ENCODE assay signal across 14 cellular contexts in the genomic region with DNA sequence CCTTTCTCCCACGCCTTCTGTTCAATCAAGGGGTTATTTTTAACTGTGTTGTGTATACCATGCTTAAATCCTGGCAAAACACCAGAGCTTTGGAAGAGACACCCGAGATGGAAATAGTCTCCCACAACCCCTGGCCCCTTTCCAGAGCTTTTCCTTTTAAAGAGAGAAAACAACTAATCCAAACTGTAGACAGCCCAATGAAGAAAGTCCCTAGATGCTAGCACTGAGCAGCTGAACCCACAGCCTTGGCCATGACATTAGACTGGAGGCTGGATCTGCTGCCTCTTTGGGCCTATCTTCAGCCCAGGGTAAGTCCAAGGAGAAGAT.
DNase-seq lines count a peak whose midpoint lies in the region; ATAC-seq, FAIRE-seq and TF ChIP-seq lines count a peak whose summit lies in the region.
"Had no signal": no experiment of that assay in that cellular context is flagged by ENCODE, and none has a peak within 500 bp of the region (broad histone marks: within the 10 kb centered on the region; RNA-seq: fewer than 3 reads in every experiment).

No MANE protein-coding gene starts in this region.

- intact Hi-C loops in activated CD4-positive, alpha-beta T cell treated with anti-CD3 and anti-CD28 coated beads for 36 hours (cut with DNase I, micrococcal nuclease), result no loop called here
- intact Hi-C loops in activated T-helper 2 cell treated with anti-CD3 and anti-CD28 coated beads, Interferon-gamma antibody, Interleukin-2, Interleukin-4, amounts not matched to agents 10 μg/mL and 5 μg/mL and 100 μg/mL, durations not matched to agents 14 hours and 24 hours and 36 hours (cut with micrococcal nuclease), result loop anchor here (5.0 kb wide), 1 partner anchor 36 kb away; no protein-coding TSS in a partner anchor
- intact Hi-C loops in heart left ventricle (cut with DNase I), result no loop called here

- peak overlapping the region in 10 of 12 donors; percentile 38 to 81 (median 61) for H3K27ac ChIP-seq in heart left ventricle

- H3K4me3 ChIP-seq in heart left ventricle, result no peak overlapping the region
- H3K4me3 ChIP-seq: GM23338 had no signal

- no peak for ATAC-seq in activated CD4-positive, alpha-beta T cell treated with anti-CD3 and anti-CD28 coated beads for 36 hours
- ATAC-seq in heart left ventricle, result peak; percentile 84 to 91 (median 85)
- no peak for ATAC-seq in stimulated activated effector memory CD8-positive, alpha-beta T cell treated with anti-CD3 and anti-CD28 coated beads, Interleukin-12 subunit alpha, Interleukin-12 subunit beta, amount 100 ng/mL, for 72 hours
- ATAC-seq: GM23338 had no signal

- H3K27me3 Mint-ChIP-seq in activated CD4-positive, alpha-beta T cell treated with anti-CD3 and anti-CD28 coated beads for 36 hours, result no peaks in the 10 kb centered on the region
- H3K27me3 Mint-ChIP-seq in activated CD4-positive, alpha-beta T cell treated with anti-CD3 and anti-CD28 coated beads, Interleukin-2, amount 10 ng/mL, durations not matched to agents 7 days and 5 days, result no peaks in the 10 kb centered on the region
- no peaks in the 10 kb centered on the region for H3K27me3 Mint-ChIP-seq in activated T-helper 2 cell treated with anti-CD3 and anti-CD28 coated beads, Interferon-gamma antibody, Interleukin-2, Interleukin-4, amounts not matched to agents 10 μg/mL and 5 μg/mL and 100 μg/mL, durations not matched to agents 14 hours and 24 hours and 36 hours (ENCODE audit: low read depth)
- H3K27me3 Mint-ChIP-seq: naive thymus-derived CD4-positive, alpha-beta T cell had no signal

- H3K27me3 ChIP-seq in heart left ventricle, result no peaks in the 10 kb centered on the region

- H3K4me1 ChIP-seq in heart left ventricle, result peaks cover 0 to 57% (median 28%) of the 10 kb centered on the region in 12 donors

- CTCF ChIA-PET in activated CD4-positive, alpha-beta T cell treated with anti-CD3 and anti-CD28 coated beads for 36 hours (lab: Charles Lee), result interaction anchor here (0.5 to 1.0 kb wide), 4 partner anchors 66 to 177 kb away, joined by 3 to 4 read pairs (median 3); no protein-coding TSS in a partner anchor
- CTCF ChIA-PET in activated CD4-positive, alpha-beta T cell treated with anti-CD3 and anti-CD28 coated beads, Interleukin-2, amount 10 ng/mL, durations not matched to agents 7 days and 5 days (lab: Charles Lee), result interaction anchor here (1.0 kb wide), 1 partner anchor 9 kb away, joined by 4 read pairs; no protein-coding TSS in a partner anchor

- 10 to 14% (median 12%) methylated on average over 2 of the region's 2 CpGs for WGBS in heart left ventricle, 4 donors

- no peaks in the 10 kb centered on the region for H3K9me3 Mint-ChIP-seq in activated CD4-positive, alpha-beta T cell treated with anti-CD3 and anti-CD28 coated beads for 36 hours (ENCODE audit: low read depth)
- no peaks in the 10 kb centered on the region for H3K9me3 Mint-ChIP-seq in activated CD4-positive, alpha-beta T cell treated with anti-CD3 and anti-CD28 coated beads, Interleukin-2, amount 10 ng/mL, durations not matched to agents 7 days and 5 days
- no peaks in the 10 kb centered on the region for H3K9me3 Mint-ChIP-seq in activated T-helper 2 cell treated with anti-CD3 and anti-CD28 coated beads, Interferon-gamma antibody, Interleukin-2, Interleukin-4, amounts not matched to agents 10 μg/mL and 5 μg/mL and 100 μg/mL, durations not matched to agents 14 hours and 24 hours and 36 hours
- H3K9me3 Mint-ChIP-seq in stimulated activated effector memory CD8-positive, alpha-beta T cell treated with anti-CD3 and anti-CD28 coated beads, Interleukin-12 subunit alpha, Interleukin-12 subunit beta, amount 100 ng/mL, for 72 hours, result no peaks in the 10 kb centered on the region
- H3K9me3 Mint-ChIP-seq: GM23338; naive thymus-derived CD4-positive, alpha-beta T cell had no signal

- no peak for TF ChIP-seq POLR2A in heart left ventricle (IDR thresholded peaks at IDR 0.05)
- no peak for TF ChIP-seq POLR2A in GM12892 (IDR thresholded peaks at IDR 0.05; ENCODE audit: low read depth, low read length)

- peak overlapping the region; percentile 76 for H3K27ac Mint-ChIP-seq in activated CD4-positive, alpha-beta T cell treated with anti-CD3 and anti-CD28 coated beads for 36 hours
- no peak overlapping the region for H3K27ac Mint-ChIP-seq in activated CD4-positive, alpha-beta T cell treated with anti-CD3 and anti-CD28 coated beads, Interleukin-2, amount 10 ng/mL, durations not matched to agents 7 days and 5 days
- H3K27ac Mint-ChIP-seq in activated T-helper 2 cell treated with anti-CD3 and anti-CD28 coated beads, Interferon-gamma antibody, Interleukin-2, Interleukin-4, amounts not matched to agents 10 μg/mL and 5 μg/mL and 100 μg/mL, durations not matched to agents 14 hours and 24 hours and 36 hours, result peak overlapping the region; percentile 10
- H3K27ac Mint-ChIP-seq in stimulated activated effector memory CD8-positive, alpha-beta T cell treated with anti-CD3 and anti-CD28 coated beads, Interleukin-12 subunit alpha, Interleukin-12 subunit beta, amount 100 ng/mL, for 72 hours, result peak overlapping the region; percentile 1
- H3K27ac Mint-ChIP-seq: GM23338 had no signal

- no peak for DNase-seq in activated CD4-positive, alpha-beta T cell treated with anti-CD3 and anti-CD28 coated beads for 36 hours
- DNase-seq in activated CD4-positive, alpha-beta T cell treated with anti-CD3 and anti-CD28 coated beads, Interleukin-2, amount 10 ng/mL, durations not matched to agents 7 days and 5 days, result no peak
- DNase-seq in activated T-helper 2 cell treated with anti-CD3 and anti-CD28 coated beads, Interferon-gamma antibody, Interleukin-2, Interleukin-4, amounts not matched to agents 10 μg/mL and 5 μg/mL and 100 μg/mL, durations not matched to agents 14 hours and 24 hours and 36 hours (ENCODE audit: low spot score), result no peak
- DNase-seq in heart left ventricle, result peak in 4 of 5 donors; percentile 70 to 86 (median 73)
- DNase-seq in stimulated activated effector memory CD8-positive, alpha-beta T cell treated with anti-CD3 and anti-CD28 coated beads, Interleukin-12 subunit alpha, Interleukin-12 subunit beta, amount 100 ng/mL, for 72 hours (ENCODE audit: low spot score in 2 of 2), result no peak
- no peak for DNase-seq in C1 segment of cervical spinal cord (lab: John Stamatoyannopoulos, UW)
- DNase-seq in GM12892 (ENCODE audit: insufficient read length), result no peak
- no peak for DNase-seq in activated gamma-delta T cell (lab: John Stamatoyannopoulos, UW)
- DNase-seq: naive thymus-derived CD4-positive, alpha-beta T cell; stimulated activated CD4-positive, alpha-beta T cell treated with anti-CD3 and anti-CD28 coated beads, Interleukin-2, amount 100 ng/mL, for 24 hours; T1000 had no signal

- FAIRE-seq in GM12892 (lab: Jason Lieb, UNC), result no peak
- FAIRE-seq: colon, G401.6 had no signal

- H3K4me1 Mint-ChIP-seq in activated CD4-positive, alpha-beta T cell treated with anti-CD3 and anti-CD28 coated beads for 36 hours, result peaks cover 38% of the 10 kb centered on the region
- peaks cover 14% of the 10 kb centered on the region for H3K4me1 Mint-ChIP-seq in activated CD4-positive, alpha-beta T cell treated with anti-CD3 and anti-CD28 coated beads, Interleukin-2, amount 10 ng/mL, durations not matched to agents 7 days and 5 days
- peaks cover 30% of the 10 kb centered on the region for H3K4me1 Mint-ChIP-seq in activated T-helper 2 cell treated with anti-CD3 and anti-CD28 coated beads, Interferon-gamma antibody, Interleukin-2, Interleukin-4, amounts not matched to agents 10 μg/mL and 5 μg/mL and 100 μg/mL, durations not matched to agents 14 hours and 24 hours and 36 hours (ENCODE audit: low read depth)
- H3K4me1 Mint-ChIP-seq in stimulated activated effector memory CD8-positive, alpha-beta T cell treated with anti-CD3 and anti-CD28 coated beads, Interleukin-12 subunit alpha, Interleukin-12 subunit beta, amount 100 ng/mL, for 72 hours, result peaks cover 35% of the 10 kb centered on the region
- H3K4me1 Mint-ChIP-seq: GM23338 had no signal

- no peak overlapping the region for H3K4me3 Mint-ChIP-seq in activated CD4-positive, alpha-beta T cell treated with anti-CD3 and anti-CD28 coated beads for 36 hours
- no peak overlapping the region for H3K4me3 Mint-ChIP-seq in activated CD4-positive, alpha-beta T cell treated with anti-CD3 and anti-CD28 coated beads, Interleukin-2, amount 10 ng/mL, durations not matched to agents 7 days and 5 days
- H3K4me3 Mint-ChIP-seq in activated T-helper 2 cell treated with anti-CD3 and anti-CD28 coated beads, Interferon-gamma antibody, Interleukin-2, Interleukin-4, amounts not matched to agents 10 μg/mL and 5 μg/mL and 100 μg/mL, durations not matched to agents 14 hours and 24 hours and 36 hours (ENCODE audit: low read depth), result no peak overlapping the region
- H3K4me3 Mint-ChIP-seq in stimulated activated effector memory CD8-positive, alpha-beta T cell treated with anti-CD3 and anti-CD28 coated beads, Interleukin-12 subunit alpha, Interleukin-12 subunit beta, amount 100 ng/mL, for 72 hours, result no peak overlapping the region
- H3K4me3 Mint-ChIP-seq: GM23338; naive thymus-derived CD4-positive, alpha-beta T cell had no signal

- no peak for TF ChIP-seq CTCF in heart left ventricle (IDR thresholded peaks at IDR 0.05)

- H3K36me3 ChIP-seq in heart left ventricle, result no peaks in the 10 kb centered on the region

- POLR2A ChIA-PET in activated CD4-positive, alpha-beta T cell treated with anti-CD3 and anti-CD28 coated beads for 36 hours (lab: Charles Lee), result no interaction called here
- POLR2A ChIA-PET in activated CD4-positive, alpha-beta T cell treated with anti-CD3 and anti-CD28 coated beads, Interleukin-2, amount 10 ng/mL, durations not matched to agents 7 days and 5 days (lab: Charles Lee), result no interaction called here

- no peaks in the 10 kb centered on the region for H3K36me3 Mint-ChIP-seq in activated CD4-positive, alpha-beta T cell treated with anti-CD3 and anti-CD28 coated beads for 36 hours (ENCODE audit: low read depth)
- H3K36me3 Mint-ChIP-seq in activated CD4-positive, alpha-beta T cell treated with anti-CD3 and anti-CD28 coated beads, Interleukin-2, amount 10 ng/mL, durations not matched to agents 7 days and 5 days (ENCODE audit: low read depth), result peaks cover 3% of the 10 kb centered on the region
- peaks cover 10% of the 10 kb centered on the region for H3K36me3 Mint-ChIP-seq in activated T-helper 2 cell treated with anti-CD3 and anti-CD28 coated beads, Interferon-gamma antibody, Interleukin-2, Interleukin-4, amounts not matched to agents 10 μg/mL and 5 μg/mL and 100 μg/mL, durations not matched to agents 14 hours and 24 hours and 36 hours (ENCODE audit: low read depth)
- no peaks in the 10 kb centered on the region for H3K36me3 Mint-ChIP-seq in stimulated activated effector memory CD8-positive, alpha-beta T cell treated with anti-CD3 and anti-CD28 coated beads, Interleukin-12 subunit alpha, Interleukin-12 subunit beta, amount 100 ng/mL, for 72 hours

- no peaks in the 10 kb centered on the region for H3K9me3 ChIP-seq in heart left ventricle

Comparison
In these comparisons a context has a peak if more than half of its experiments do, and no peak if none do; other contexts are left out.
1. ATAC-seq: peak in heart left ventricle (4 of 4); none in activated CD4-positive, alpha-beta T cell treated with anti-CD3 and anti-CD28 coated beads for 36 hours (single experiment) and stimulated activated effector memory CD8-positive, alpha-beta T cell treated with anti-CD3 and anti-CD28 coated beads, Interleukin-12 subunit alpha, Interleukin-12 subunit beta, amount 100 ng/mL, for 72 hours (single experiment).
2. DNase-seq: peak in heart left ventricle (4 of 5); none in activated CD4-positive, alpha-beta T cell treated with anti-CD3 and anti-CD28 coated beads for 36 hours (single experiment), activated CD4-positive, alpha-beta T cell treated with anti-CD3 and anti-CD28 coated beads, Interleukin-2, amount 10 ng/mL, durations not matched to agents 7 days and 5 days (single experiment), activated T-helper 2 cell treated with anti-CD3 and anti-CD28 coated beads, Interferon-gamma antibody, Interleukin-2, Interleukin-4, amounts not matched to agents 10 μg/mL and 5 μg/mL and 100 μg/mL, durations not matched to agents 14 hours and 24 hours and 36 hours (single experiment), stimulated activated effector memory CD8-positive, alpha-beta T cell treated with anti-CD3 and anti-CD28 coated beads, Interleukin-12 subunit alpha, Interleukin-12 subunit beta, amount 100 ng/mL, for 72 hours (0 of 2), C1 segment of cervical spinal cord (0 of 14), GM12892 (single experiment) and activated gamma-delta T cell (single experiment).